ENCODE assay signal across 1 cellular context in genomic region chr5:131450941-131451340, GRCh38.
TF ChIP-seq lines count a peak whose summit lies in the region.

No MANE protein-coding gene starts in this region.

TF ChIP-seq in HepG2, 621 proteins besides CTCF, POLR2A, EP300 and RAD21 (continued from another document):
- TF ChIP-seq, protein P1, sequence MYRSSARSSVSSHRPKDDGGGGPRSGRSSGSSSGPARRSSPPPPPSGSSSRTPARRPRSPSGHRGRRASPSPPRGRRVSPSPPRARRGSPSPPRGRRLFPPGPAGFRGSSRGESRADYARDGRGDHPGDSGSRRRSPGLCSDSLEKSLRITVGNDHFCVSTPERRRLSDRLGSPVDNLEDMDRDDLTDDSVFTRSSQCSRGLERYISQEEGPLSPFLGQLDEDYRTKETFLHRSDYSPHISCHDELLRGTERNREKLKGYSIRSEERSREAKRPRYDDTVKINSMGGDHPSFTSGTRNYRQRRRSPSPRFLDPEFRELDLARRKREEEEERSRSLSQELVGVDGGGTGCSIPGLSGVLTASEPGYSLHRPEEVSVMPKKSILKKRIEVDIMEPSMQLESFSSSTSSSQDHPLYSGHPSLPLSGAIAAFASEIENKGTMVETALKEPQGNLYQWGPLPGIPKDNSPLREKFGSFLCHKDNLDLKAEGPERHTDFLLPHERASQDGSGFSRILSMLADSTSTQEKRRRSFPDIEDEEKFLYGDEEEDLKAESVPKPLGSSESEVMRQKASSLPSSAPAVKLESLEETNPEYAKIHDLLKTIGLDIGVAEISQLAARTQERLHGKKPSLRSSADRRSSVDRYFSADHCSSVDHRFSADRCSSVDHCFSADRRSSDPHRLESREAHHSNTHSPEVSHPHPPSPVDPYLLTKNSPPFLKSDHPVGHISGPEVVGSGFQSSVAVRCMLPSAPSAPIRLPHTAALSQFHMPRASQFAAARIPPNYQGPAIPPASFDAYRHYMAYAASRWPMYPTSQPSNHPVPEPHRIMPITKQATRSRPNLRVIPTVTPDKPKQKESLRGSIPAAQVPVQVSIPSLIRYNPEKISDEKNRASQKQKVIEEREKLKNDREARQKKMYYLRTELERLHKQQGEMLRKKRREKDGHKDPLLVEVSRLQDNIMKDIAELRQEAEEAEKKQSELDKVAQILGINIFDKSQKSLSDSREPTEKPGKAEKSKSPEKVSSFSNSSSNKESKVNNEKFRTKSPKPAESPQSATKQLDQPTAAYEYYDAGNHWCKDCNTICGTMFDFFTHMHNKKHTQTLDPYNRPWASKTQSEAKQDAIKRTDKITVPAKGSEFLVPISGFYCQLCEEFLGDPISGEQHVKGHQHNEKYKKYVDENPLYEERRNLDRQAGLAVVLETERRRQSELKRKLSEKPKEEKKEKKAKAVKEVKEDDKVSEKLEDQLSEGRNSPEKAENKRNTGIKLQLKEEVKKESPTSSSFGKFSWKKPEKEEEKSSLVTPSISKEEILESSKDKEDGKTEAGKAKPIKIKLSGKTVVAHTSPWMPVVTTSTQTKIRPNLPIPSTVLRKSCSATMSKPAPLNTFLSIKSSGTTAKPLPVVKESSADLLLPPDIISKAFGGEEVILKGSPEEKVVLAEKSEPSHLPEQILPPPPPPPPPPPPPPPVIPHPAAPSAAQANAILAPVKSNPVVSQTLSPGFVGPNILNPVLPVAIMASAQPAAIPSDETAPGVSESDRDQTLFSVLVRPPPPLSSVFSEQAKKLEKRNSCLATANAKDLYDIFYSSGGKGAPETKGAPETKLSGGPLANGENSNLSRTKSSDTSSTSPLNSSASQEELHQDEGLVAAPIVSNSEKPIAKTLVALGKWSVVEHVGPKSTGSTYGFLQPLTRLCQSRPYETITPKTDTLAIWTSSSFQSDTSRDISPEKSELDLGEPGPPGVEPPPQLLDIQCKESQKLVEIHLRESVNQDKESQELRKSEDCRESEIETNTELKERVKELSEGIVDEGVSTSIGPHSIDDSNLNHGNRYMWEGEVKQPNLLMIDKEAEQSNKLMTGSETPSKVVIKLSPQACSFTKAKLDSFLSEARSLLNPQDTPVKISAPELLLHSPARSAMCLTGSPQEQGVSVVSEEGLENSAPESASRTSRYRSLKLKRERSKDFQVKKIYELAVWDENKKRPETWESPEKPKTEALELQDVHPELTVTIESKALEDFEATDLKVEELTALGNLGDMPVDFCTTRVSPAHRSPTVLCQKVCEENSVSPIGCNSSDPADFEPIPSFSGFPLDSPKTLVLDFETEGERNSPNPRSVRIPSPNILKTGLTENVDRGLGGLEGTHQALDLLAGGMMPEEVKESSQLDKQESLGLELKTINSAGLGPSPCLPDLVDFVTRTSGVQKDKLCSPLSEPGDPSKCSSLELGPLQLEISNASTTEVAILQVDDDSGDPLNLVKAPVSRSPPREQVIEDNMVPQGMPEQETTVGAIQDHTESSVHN (CRISPR knock-in tag; IDR thresholded peaks at IDR 0.05) = no peak
- TF ChIP-seq POGK (CRISPR knock-in tag; conservative IDR thresholded peaks at IDR 0.05) (no peak), ARID5B (CRISPR knock-in tag; IDR thresholded peaks at IDR 0.05) (0 out of 2 replicates have a peak, but pooled peaks have one; percentile 19), ZNF660 (CRISPR knock-in tag; IDR thresholded peaks at IDR 0.05; ENCODE audit: borderline replicate concordance, low read depth) (no peak), SUZ12 (IDR thresholded peaks at IDR 0.05; ENCODE audit: low read depth, low read length) (no peak), ATAD3A (CRISPR knock-in tag; IDR thresholded peaks at IDR 0.05) (no peak), ETS1 (CRISPR knock-in tag; IDR thresholded peaks at IDR 0.05) (no peak), THAP9 (CRISPR knock-in tag; IDR thresholded peaks at IDR 0.05; ENCODE audit: borderline replicate concordance) (no peak), FOXP4 (CRISPR knock-in tag; IDR thresholded peaks at IDR 0.05) (no peak)
